In genomic region chr1:204684206-204684536, GRCh38 we compare ENCODE assay signal across 11 cellular contexts. TPM values are rescaled to one million over a fixed set of nuclear protein-coding genes. Genes with fewer than 3 reads are reported as not detected.
DNase-seq lines count a peak whose midpoint lies in the region; ATAC-seq and TF ChIP-seq lines count a peak whose summit lies in the region.
"Had no signal": no experiment of that assay in that cellular context is flagged by ENCODE, and none has a peak within 500 bp of the region (broad histone marks: within the 10 kb centered on the region; RNA-seq: fewer than 3 reads in every experiment).

No MANE protein-coding gene starts in this region.

- no peaks in the 10 kb centered on the region for H4K20me1 ChIP-seq in neural progenitor cell (ENCODE audit: low read depth)

- H3K27ac ChIP-seq in esophagus squamous epithelium, result no peak overlapping the region
- no peak overlapping the region for H3K27ac ChIP-seq in neural progenitor cell
- H3K27ac ChIP-seq: GM23248 had no signal

- H2AFZ ChIP-seq in neural progenitor cell (replicated peaks), result peak overlapping the region; percentile 92
- H2AFZ ChIP-seq: GM23248 had no signal

- H3K79me2 ChIP-seq in neural progenitor cell (ENCODE audit: low read depth), result no peaks in the 10 kb centered on the region

- H3K36me3 Mint-ChIP-seq in neural progenitor cell, result no peaks in the 10 kb centered on the region
- H3K36me3 Mint-ChIP-seq: CD8-positive, alpha-beta memory T cell had no signal

- TF ChIP-seq POLR2A in esophagus squamous epithelium (IDR thresholded peaks at IDR 0.05), result no peak

- TF ChIP-seq CTCF in BE2C (IDR thresholded peaks at IDR 0.05; ENCODE audit: low read depth, low read length), result no peak
- TF ChIP-seq CTCF in esophagus squamous epithelium (IDR thresholded peaks at IDR 0.05), result no peak
- no peak for TF ChIP-seq CTCF in neural progenitor cell (IDR thresholded peaks at IDR 0.05)

- no peak overlapping the region for H3K27ac Mint-ChIP-seq in neural progenitor cell
- H3K27ac Mint-ChIP-seq: CD8-positive, alpha-beta memory T cell had no signal

- DNase-seq in BE2C, result peak; percentile 29
- peak; percentile 24 for DNase-seq in NCI-H1092 (lab: John Stamatoyannopoulos, UW)
- DNase-seq in esophagus squamous epithelium (lab: John Stamatoyannopoulos, UW), result no peak
- no peak for DNase-seq in neural progenitor cell (ENCODE audit: low spot score)
- DNase-seq in stimulated activated CD4-positive, alpha-beta T cell treated with anti-CD3 and anti-CD28 coated beads, Interleukin-4, amount 100 ng/mL, for 1 hour, result no peak
- DNase-seq: CD8-positive, alpha-beta memory T cell; GM23248; NCI-H2107 had no signal

- H3F3A ChIP-seq in neural progenitor cell (ENCODE audit: low read depth), result peaks cover 5% of the 10 kb centered on the region

- H3K9me3 Mint-ChIP-seq in neural progenitor cell, result no peaks in the 10 kb centered on the region
- H3K9me3 Mint-ChIP-seq: CD8-positive, alpha-beta memory T cell had no signal

- peaks cover 11% of the 10 kb centered on the region for H3K27me3 Mint-ChIP-seq in neural progenitor cell (ENCODE audit: insufficient read depth, low read depth)

- H3K4me1 ChIP-seq in BE2C, result peaks cover 5% of the 10 kb centered on the region
- peaks cover 4 to 22% (median 13%) of the 10 kb centered on the region in 3 donors for H3K4me1 ChIP-seq in esophagus squamous epithelium
- peaks cover 9% of the 10 kb centered on the region for H3K4me1 ChIP-seq in neural progenitor cell

- H3K4me2 ChIP-seq in neural progenitor cell, result peak overlapping the region; percentile 97

- H3K36me3 ChIP-seq in BE2C (no peaks in the 10 kb centered on the region), esophagus squamous epithelium (no peaks in the 10 kb centered on the region), neural progenitor cell (no peaks in the 10 kb centered on the region)

- H3K4me3 ChIP-seq in BE2C (ENCODE audit: low read depth, low read length), result peak overlapping the region; percentile 80
- peak overlapping the region in 3 of 4 donors; percentile 40 to 69 (median 56) for H3K4me3 ChIP-seq in esophagus squamous epithelium
- peak overlapping the region; percentile 79 for H3K4me3 ChIP-seq in neural progenitor cell

- H3K4me3 Mint-ChIP-seq in neural progenitor cell, result peak overlapping the region; percentile 93

- H3K4me1 Mint-ChIP-seq in neural progenitor cell, result peaks cover 30% of the 10 kb centered on the region

- H3K9me3 ChIP-seq in BE2C (no peaks in the 10 kb centered on the region), esophagus squamous epithelium (no peaks in the 10 kb centered on the region), neural progenitor cell (ENCODE audit: low read depth) (no peaks in the 10 kb centered on the region)

- intact Hi-C loops in esophagus squamous epithelium (cut with DNase I), result no loop called here

- ATAC-seq in HG02973 (IDR thresholded peaks at IDR 0.05; ENCODE audit: unreplicated experiment) (no peak), HG02884 (IDR thresholded peaks at IDR 0.05; ENCODE audit: unreplicated experiment) (no peak)
- ATAC-seq in activated CD4-positive, CD25-positive, alpha-beta regulatory T cell treated with anti-CD3 and anti-CD28 coated beads, Interleukin-2, amount 50 U/mL, for 24 hours, result no peak

- H3K27me3 ChIP-seq in BE2C (no peaks in the 10 kb centered on the region), esophagus squamous epithelium (peaks cover 0 to 71% (median 0%) of the 10 kb centered on the region in 4 donors), neural progenitor cell (peaks cover 74% of the 10 kb centered on the region)

- no peak overlapping the region for H3K9ac ChIP-seq in neural progenitor cell
- H3K9ac ChIP-seq: GM23248 had no signal

- WGBS in esophagus squamous epithelium, 2 donors, result 42% methylated on average over 6 of the region's 11 CpGs; no CpG with 5 or more reads in 1 of the 2 donors

RNA-seq across cellular contexts. Expression of gene LRRN2, which starts 1.4 kb away (rescaled TPM):
- polyA plus RNA-seq in BE2C (2012; ENCODE audit: insufficient read depth, insufficient read length, low read depth), result 31.0 TPM
- 1 to 10 TPM in 3 of 4 donors, under 1 TPM in 1; 0.18 to 1.8 (median 1.5) TPM for total RNA-seq in esophagus squamous epithelium
- 1.9 and 7.2 TPM in 2 replicates for total RNA-seq in neural progenitor cell (ENCODE audit: low replicate concordance)
- total RNA-seq: CD8-positive, alpha-beta memory T cell had no signal
- polyA plus RNA-seq: CD8-positive, alpha-beta memory T cell; GM23248 had no signal

Comparison
In these comparisons a context has a peak if more than half of its experiments do, and no peak if none do; other contexts are left out.
1. DNase-seq: peak in BE2C (single experiment) and NCI-H1092 (single experiment); none in esophagus squamous epithelium (single experiment), neural progenitor cell (single experiment) and stimulated activated CD4-positive, alpha-beta T cell treated with anti-CD3 and anti-CD28 coated beads, Interleukin-4, amount 100 ng/mL, for 1 hour (single experiment).
2. Peak in every context shown above with its lines, with median percentiles within 50 percentile points of each other: H3K4me3 ChIP-seq.